In genomic region chr5:3517331-3517730, GRCh38 we compare ENCODE assay signal across 19 cellular contexts.
DNase-seq lines count a peak whose midpoint lies in the region; ATAC-seq, FAIRE-seq and TF ChIP-seq lines count a peak whose summit lies in the region.
"Had no signal": no experiment of that assay in that cellular context is flagged by ENCODE, and none has a peak within 500 bp of the region (broad histone marks: within the 10 kb centered on the region; RNA-seq: fewer than 3 reads in every experiment).

No MANE protein-coding gene starts in this region.

- FAIRE-seq in HTR-8/SVneo (lab: Jason Lieb, UNC) = no peak
- FAIRE-seq: G401.6, K562, RCC 7860 had no signal

- TF ChIP-seq CTCF in neural crest cell (conservative IDR thresholded peaks at IDR 0.05) = no peak

- DNase-seq in SW480 (ENCODE audit: low spot score) (peak; percentile 32), foreskin melanocyte (peak; percentile 73), neural crest cell (ENCODE audit: low read depth, low spot score) (peak; percentile 25), HTR-8/SVneo (ENCODE audit: insufficient read length, low spot score) (no peak), kidney tubule cell (ENCODE audit: low spot score) (no peak)
- DNase-seq: DMS79 treated with DMSO at 0.1 percent for 48 hours, NCI-H1092 treated with DMSO at 0.1 percent for 48 hours, NCI-H146, NCI-H2081, NCI-H2171 treated with DMSO at 0.1 percent for 48 hours, NCI-H446 treated with DMSO at 0.1 percent for 48 hours had no signal

- no peak for ATAC-seq in GM21515 (IDR thresholded peaks at IDR 0.05; ENCODE audit: unreplicated experiment)
- ATAC-seq in HG03432 (IDR thresholded peaks at IDR 0.05; ENCODE audit: unreplicated experiment) = no peak
- ATAC-seq: HCT116, K562, Right ventricle myocardium inferior had no signal

- peak overlapping the region; percentile 98 for H3K27ac Mint-ChIP-seq in neural crest cell (ENCODE audit: unreplicated experiment)
- H3K27ac Mint-ChIP-seq: CD14-positive monocyte had no signal

- peak overlapping the region; percentile 74 for H3K4me3 Mint-ChIP-seq in neural crest cell
- H3K4me3 Mint-ChIP-seq: CD14-positive monocyte had no signal

- H3K9me3 Mint-ChIP-seq in neural crest cell = peaks cover 8% of the 10 kb centered on the region

- H3K27me3 Mint-ChIP-seq in neural crest cell (ENCODE audit: low read depth) = no peaks in the 10 kb centered on the region

- peaks cover 60% of the 10 kb centered on the region for H3K4me1 Mint-ChIP-seq in neural crest cell
- H3K4me1 Mint-ChIP-seq: CD14-positive monocyte had no signal

- no peaks in the 10 kb centered on the region for H3K36me3 Mint-ChIP-seq in neural crest cell (ENCODE audit: low read depth)
- H3K36me3 Mint-ChIP-seq: CD14-positive monocyte had no signal

Comparison
In these comparisons a context has a peak if more than half of its experiments do, and no peak if none do; other contexts are left out.
1. DNase-seq: peak in SW480 (single experiment), foreskin melanocyte (single experiment) and neural crest cell (single experiment); none in HTR-8/SVneo (single experiment) and kidney tubule cell (single experiment).